ENCODE assay signal across 1 cellular context in genomic region chr22:40636380-40637180, GRCh38.
TF ChIP-seq lines count a peak whose summit lies in the region.

Gene MRTFA, minus strand, starts transcription at chr22:40636719.

TF ChIP-seq in neural cell, 6 proteins besides CTCF, POLR2A, EP300 and RAD21 (continued from another document):
- TF ChIP-seq SMC3 (conservative IDR thresholded peaks at IDR 0.05; ENCODE audit: poor library complexity) (peak; percentile 31), EZH2 (IDR thresholded peaks at IDR 0.05; ENCODE audit: borderline replicate concordance, insufficient read depth, low read length, poor library complexity, severe bottlenecking) (no peak)
